ENCODE assay signal across 10 cellular contexts in genomic region chr19:23071087-23071511, GRCh38.
DNase-seq lines count a peak whose midpoint lies in the region; ATAC-seq lines count a peak whose summit lies in the region.
"Had no signal": no experiment of that assay in that cellular context is flagged by ENCODE, and none has a peak within 500 bp of the region (broad histone marks: within the 10 kb centered on the region; RNA-seq: fewer than 3 reads in every experiment).

No MANE protein-coding gene starts in this region.

- ATAC-seq in HG03045 (IDR thresholded peaks at IDR 0.05; ENCODE audit: unreplicated experiment) (no peak), GM18511 (IDR thresholded peaks at IDR 0.05; ENCODE audit: unreplicated experiment) (no peak)

- DNase-seq in EL (peak; percentile 53), NCI-H1092 (lab: John Stamatoyannopoulos, UW) (peak; percentile 22), fibroblast of peridontal ligament (ENCODE audit: extremely low read depth) (peak; percentile 3), retina (peak; percentile 90), OCI-M1 (lab: John Stamatoyannopoulos, UW) (no peak), amniotic stem cell (lab: John Stamatoyannopoulos, UW) (no peak)
- DNase-seq: activated CD4-positive, alpha-beta T cell treated with anti-CD3 and anti-CD28 coated beads, Interleukin-2, amount 10 ng/mL, durations not matched to agents 24 days and 14 days; KG1 had no signal

Comparison
In these comparisons a context has a peak if more than half of its experiments do, and no peak if none do; other contexts are left out.
1. DNase-seq: peak in EL (single experiment), NCI-H1092 (single experiment), fibroblast of peridontal ligament (single experiment) and retina (single experiment); none in OCI-M1 (single experiment) and amniotic stem cell (single experiment).